ENCODE assay signal across 8 cellular contexts in genomic region chr3:78659386-78659987, GRCh38.
DNase-seq lines count a peak whose midpoint lies in the region; ATAC-seq, FAIRE-seq and TF ChIP-seq lines count a peak whose summit lies in the region.

No MANE protein-coding gene starts in this region.

- no peaks in the 10 kb centered on the region for H3K4me1 Mint-ChIP-seq in stimulated activated effector memory CD8-positive, alpha-beta T cell treated with anti-CD3 and anti-CD28 coated beads, Interleukin-12 subunit alpha, Interleukin-12 subunit beta, amount 100 ng/mL, for 72 hours

- TF ChIP-seq CTCF in D721Med (IDR thresholded peaks at IDR 0.05; ENCODE audit: insufficient read depth, missing control alignments), result peak; percentile 55
- TF ChIP-seq CTCF in cardiac fibroblast (IDR thresholded peaks at IDR 0.05; ENCODE audit: low read depth, low read length), result peak; percentile 38

- no peaks in the 10 kb centered on the region for H3K9me3 ChIP-seq in effector memory CD4-positive, alpha-beta T cell (ENCODE audit: control insufficient read depth, low read length)

- DNase-seq in D721Med (ENCODE audit: insufficient read length, low spot score) (no peak), NCI-H128 (lab: John Stamatoyannopoulos, UW; ENCODE audit: unreplicated experiment) (peak; percentile 6), cardiac fibroblast (ENCODE audit: low read depth in 2 of 2) (peak; percentile 67 to 76), middle frontal gyrus (ENCODE audit: extremely low spot score, low spot score) (peak; percentile 34)
- DNase-seq in effector memory CD4-positive, alpha-beta T cell, result no peak
- no peak for DNase-seq in stimulated activated effector memory CD8-positive, alpha-beta T cell treated with anti-CD3 and anti-CD28 coated beads, Interleukin-12 subunit alpha, Interleukin-12 subunit beta, amount 100 ng/mL, for 72 hours (ENCODE audit: low spot score in 2 of 2)

- peaks cover 16% of the 10 kb centered on the region for H3K9me3 Mint-ChIP-seq in stimulated activated effector memory CD8-positive, alpha-beta T cell treated with anti-CD3 and anti-CD28 coated beads, Interleukin-12 subunit alpha, Interleukin-12 subunit beta, amount 100 ng/mL, for 72 hours

- no peaks in the 10 kb centered on the region for H3K36me3 Mint-ChIP-seq in stimulated activated effector memory CD8-positive, alpha-beta T cell treated with anti-CD3 and anti-CD28 coated beads, Interleukin-12 subunit alpha, Interleukin-12 subunit beta, amount 100 ng/mL, for 72 hours

- H3K27ac Mint-ChIP-seq in stimulated activated effector memory CD8-positive, alpha-beta T cell treated with anti-CD3 and anti-CD28 coated beads, Interleukin-12 subunit alpha, Interleukin-12 subunit beta, amount 100 ng/mL, for 72 hours, result no peak overlapping the region

- H3K36me3 ChIP-seq in effector memory CD4-positive, alpha-beta T cell (ENCODE audit: control insufficient read depth, insufficient read depth, low read length), result no peaks in the 10 kb centered on the region

- no peaks in the 10 kb centered on the region for H3K4me1 ChIP-seq in effector memory CD4-positive, alpha-beta T cell (ENCODE audit: control insufficient read depth, insufficient read depth, low read length, poor library complexity, severe bottlenecking)

- FAIRE-seq in A204.1 (lab: Jason Lieb, UNC) (peak; percentile 99), D721Med (lab: Jason Lieb, UNC) (no peak)

- no peak for ATAC-seq in stimulated activated effector memory CD8-positive, alpha-beta T cell treated with anti-CD3 and anti-CD28 coated beads, Interleukin-12 subunit alpha, Interleukin-12 subunit beta, amount 100 ng/mL, for 72 hours
- ATAC-seq in HG03095 (IDR thresholded peaks at IDR 0.05; ENCODE audit: unreplicated experiment), result no peak

- H3K4me3 Mint-ChIP-seq in stimulated activated effector memory CD8-positive, alpha-beta T cell treated with anti-CD3 and anti-CD28 coated beads, Interleukin-12 subunit alpha, Interleukin-12 subunit beta, amount 100 ng/mL, for 72 hours, result no peak overlapping the region

- H3K27ac ChIP-seq in effector memory CD4-positive, alpha-beta T cell (ENCODE audit: insufficient read depth, low read length, poor library complexity, severe bottlenecking), result no peak overlapping the region

- no peak overlapping the region for H3K4me3 ChIP-seq in cardiac fibroblast (replicated peaks in 1 of 2; ENCODE audit: low read depth in 2 of 2, low read length in 2 of 2)
- H3K4me3 ChIP-seq in effector memory CD4-positive, alpha-beta T cell (ENCODE audit: insufficient read depth, low read depth, low read length, poor library complexity, severe bottlenecking), result no peak overlapping the region

- H3K27me3 ChIP-seq in effector memory CD4-positive, alpha-beta T cell (replicated peaks; ENCODE audit: control insufficient read depth, insufficient read depth, low read length, poor library complexity, severe bottlenecking), result no peaks in the 10 kb centered on the region

Comparison
In these comparisons a context has a peak if more than half of its experiments do, and no peak if none do; other contexts are left out.
1. DNase-seq: peak in NCI-H128 (single experiment), cardiac fibroblast (2 of 2) and middle frontal gyrus (single experiment); none in D721Med (single experiment), effector memory CD4-positive, alpha-beta T cell (0 of 3) and stimulated activated effector memory CD8-positive, alpha-beta T cell treated with anti-CD3 and anti-CD28 coated beads, Interleukin-12 subunit alpha, Interleukin-12 subunit beta, amount 100 ng/mL, for 72 hours (0 of 2).